ENCODE assay signal across 1 cellular context in the genomic region with DNA sequence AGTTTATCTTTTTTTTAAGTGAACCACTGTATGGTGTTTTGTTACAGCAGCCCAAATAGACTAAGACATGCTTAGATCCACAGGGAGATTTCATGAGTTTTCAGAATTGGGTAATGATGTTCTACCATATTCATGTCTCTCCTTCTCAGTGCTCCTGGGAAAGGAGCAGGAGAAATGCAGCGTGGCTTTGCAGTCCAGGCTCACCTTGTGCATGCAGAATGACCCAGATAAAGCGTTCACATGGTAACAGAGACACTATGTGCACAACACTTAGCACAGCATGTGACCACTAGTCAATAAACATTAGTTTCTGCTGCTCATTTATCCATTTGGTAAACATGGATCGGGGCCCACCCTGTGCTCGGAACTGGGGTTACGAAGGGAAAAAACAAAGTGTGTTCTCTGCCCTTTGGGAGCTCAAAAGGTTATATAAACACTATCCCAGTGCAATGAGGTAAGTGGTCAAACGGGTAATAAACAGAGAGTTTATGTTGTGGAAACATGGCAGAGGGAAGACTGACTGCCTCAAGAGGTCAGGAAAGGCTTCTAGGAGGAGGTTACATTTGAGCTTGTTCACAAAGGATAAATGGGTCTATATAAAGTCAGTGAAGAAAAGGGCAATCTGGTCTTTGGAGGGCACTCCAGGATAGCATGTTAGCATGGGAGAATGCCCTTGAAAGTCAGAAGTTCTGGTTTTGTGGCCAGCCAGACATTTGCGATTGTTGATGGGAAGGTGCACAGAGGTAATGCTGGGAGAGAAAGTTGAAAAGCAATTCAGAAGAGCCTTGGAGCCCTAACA.
TF ChIP-seq lines count a peak whose summit lies in the region.

No MANE protein-coding gene starts in this region.

TF ChIP-seq in HepG2, 621 proteins besides CTCF, POLR2A, EP300 and RAD21 (continued from another document and continues in another):
- no peak for TF ChIP-seq CSRNP2 (CRISPR knock-in tag; conservative IDR thresholded peaks at IDR 0.05; ENCODE audit: low read depth)
- TF ChIP-seq ZMYM4 (CRISPR knock-in tag; IDR thresholded peaks at IDR 0.05) = peak; percentile 89
- peak; percentile 38; the same call in 1 of the 2 replicates for TF ChIP-seq SAP130 (CRISPR knock-in tag; IDR thresholded peaks at IDR 0.05; ENCODE audit: low read depth)
- no peak for TF ChIP-seq ZNF570 (CRISPR knock-in tag; IDR thresholded peaks at IDR 0.05; ENCODE audit: borderline replicate concordance)
- TF ChIP-seq SKIL (CRISPR knock-in tag; IDR thresholded peaks at IDR 0.05; ENCODE audit: borderline replicate concordance) = 0 out of 2 replicates have a peak, but pooled peaks have one; percentile 68
- peak; percentile 45; the same call in 1 of the 3 replicates for TF ChIP-seq MXI1 (IDR thresholded peaks at IDR 0.05; ENCODE audit: borderline replicate concordance, low read depth, low read length)
- no peak for TF ChIP-seq YY1 (IDR thresholded peaks at IDR 0.05; ENCODE audit: insufficient read depth, insufficient replicate concordance, low read depth, low read length)
- no peak for TF ChIP-seq TRIM22 (IDR thresholded peaks at IDR 0.05)
- TF ChIP-seq NR0B2 (CRISPR knock-in tag; IDR thresholded peaks at IDR 0.05) = no peak
- TF ChIP-seq ZNF777 (CRISPR knock-in tag; IDR thresholded peaks at IDR 0.05) = no peak
- 0 out of 4 replicates have a peak, but pooled peaks of 1 of the 2 experiments have one; percentile 23 for TF ChIP-seq KLF16 (CRISPR knock-in tag; IDR thresholded peaks at IDR 0.05)
- TF ChIP-seq FOXA3 (CRISPR knock-in tag; IDR thresholded peaks at IDR 0.05) = peak; percentile 90
- TF ChIP-seq STAT5B (CRISPR knock-in tag; IDR thresholded peaks at IDR 0.05) = no peak
- TF ChIP-seq CEBPG (CRISPR knock-in tag; IDR thresholded peaks at IDR 0.05) = no peak
- TF ChIP-seq TRIM24 (CRISPR knock-in tag; IDR thresholded peaks at IDR 0.05) = no peak
- TF ChIP-seq ZNF143 (CRISPR knock-in tag; IDR thresholded peaks at IDR 0.05) = no peak
- TF ChIP-seq, protein P1, sequence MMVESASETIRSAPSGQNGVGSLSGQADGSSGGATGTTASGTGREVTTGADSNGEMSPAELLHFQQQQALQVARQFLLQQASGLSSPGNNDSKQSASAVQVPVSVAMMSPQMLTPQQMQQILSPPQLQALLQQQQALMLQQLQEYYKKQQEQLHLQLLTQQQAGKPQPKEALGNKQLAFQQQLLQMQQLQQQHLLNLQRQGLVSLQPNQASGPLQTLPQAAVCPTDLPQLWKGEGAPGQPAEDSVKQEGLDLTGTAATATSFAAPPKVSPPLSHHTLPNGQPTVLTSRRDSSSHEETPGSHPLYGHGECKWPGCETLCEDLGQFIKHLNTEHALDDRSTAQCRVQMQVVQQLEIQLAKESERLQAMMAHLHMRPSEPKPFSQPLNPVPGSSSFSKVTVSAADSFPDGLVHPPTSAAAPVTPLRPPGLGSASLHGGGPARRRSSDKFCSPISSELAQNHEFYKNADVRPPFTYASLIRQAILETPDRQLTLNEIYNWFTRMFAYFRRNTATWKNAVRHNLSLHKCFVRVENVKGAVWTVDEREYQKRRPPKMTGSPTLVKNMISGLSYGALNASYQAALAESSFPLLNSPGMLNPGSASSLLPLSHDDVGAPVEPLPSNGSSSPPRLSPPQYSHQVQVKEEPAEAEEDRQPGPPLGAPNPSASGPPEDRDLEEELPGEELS (CRISPR knock-in tag; IDR thresholded peaks at IDR 0.05) = peak; percentile 92
- TF ChIP-seq, protein P2, sequence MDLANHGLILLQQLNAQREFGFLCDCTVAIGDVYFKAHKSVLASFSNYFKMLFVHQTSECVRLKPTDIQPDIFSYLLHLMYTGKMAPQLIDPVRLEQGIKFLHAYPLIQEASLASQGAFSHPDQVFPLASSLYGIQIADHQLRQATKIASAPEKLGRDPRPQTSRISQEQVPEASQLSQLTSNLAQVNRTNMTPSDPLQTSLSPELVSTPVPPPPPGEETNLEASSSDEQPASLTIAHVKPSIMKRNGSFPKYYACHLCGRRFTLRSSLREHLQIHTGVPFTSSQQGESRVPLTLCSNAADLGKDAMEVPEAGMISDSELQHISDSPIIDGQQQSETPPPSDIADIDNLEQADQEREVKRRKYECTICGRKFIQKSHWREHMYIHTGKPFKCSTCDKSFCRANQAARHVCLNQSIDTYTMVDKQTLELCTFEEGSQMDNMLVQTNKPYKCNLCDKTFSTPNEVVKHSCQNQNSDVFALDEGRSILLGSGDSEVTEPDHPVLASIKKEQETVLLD (CRISPR knock-in tag; IDR thresholded peaks at IDR 0.05; ENCODE audit: low read depth) = no peak
- TF ChIP-seq ZNF280D (CRISPR knock-in tag; IDR thresholded peaks at IDR 0.05) = no peak
- no peak for TF ChIP-seq DMAP1 (CRISPR knock-in tag; IDR thresholded peaks at IDR 0.05)
- TF ChIP-seq ZNF34 (CRISPR knock-in tag; IDR thresholded peaks at IDR 0.05; ENCODE audit: borderline replicate concordance) = 0 out of 2 replicates have a peak, but pooled peaks have one; percentile 32
- no peak for TF ChIP-seq ZNF790 (CRISPR knock-in tag; IDR thresholded peaks at IDR 0.05; ENCODE audit: borderline replicate concordance)
- no peak for TF ChIP-seq SATB2 (CRISPR knock-in tag; IDR thresholded peaks at IDR 0.05)
- TF ChIP-seq FOXK1 (CRISPR knock-in tag; IDR thresholded peaks at IDR 0.05; ENCODE audit: borderline replicate concordance, low read depth) = peak; percentile 77
- TF ChIP-seq GPN1 (CRISPR knock-in tag; IDR thresholded peaks at IDR 0.05; ENCODE audit: borderline replicate concordance) = no peak
- no peak for TF ChIP-seq ZNF263 (CRISPR knock-in tag; IDR thresholded peaks at IDR 0.05)
- no peak for TF ChIP-seq ZNF30 (CRISPR knock-in tag; IDR thresholded peaks at IDR 0.05)
- no peak for TF ChIP-seq GTF2F1 (IDR thresholded peaks at IDR 0.05; ENCODE audit: low read length)
- TF ChIP-seq ZNF431 (CRISPR knock-in tag; IDR thresholded peaks at IDR 0.05; ENCODE audit: borderline replicate concordance, low read depth) = no peak
- TF ChIP-seq, protein P3, sequence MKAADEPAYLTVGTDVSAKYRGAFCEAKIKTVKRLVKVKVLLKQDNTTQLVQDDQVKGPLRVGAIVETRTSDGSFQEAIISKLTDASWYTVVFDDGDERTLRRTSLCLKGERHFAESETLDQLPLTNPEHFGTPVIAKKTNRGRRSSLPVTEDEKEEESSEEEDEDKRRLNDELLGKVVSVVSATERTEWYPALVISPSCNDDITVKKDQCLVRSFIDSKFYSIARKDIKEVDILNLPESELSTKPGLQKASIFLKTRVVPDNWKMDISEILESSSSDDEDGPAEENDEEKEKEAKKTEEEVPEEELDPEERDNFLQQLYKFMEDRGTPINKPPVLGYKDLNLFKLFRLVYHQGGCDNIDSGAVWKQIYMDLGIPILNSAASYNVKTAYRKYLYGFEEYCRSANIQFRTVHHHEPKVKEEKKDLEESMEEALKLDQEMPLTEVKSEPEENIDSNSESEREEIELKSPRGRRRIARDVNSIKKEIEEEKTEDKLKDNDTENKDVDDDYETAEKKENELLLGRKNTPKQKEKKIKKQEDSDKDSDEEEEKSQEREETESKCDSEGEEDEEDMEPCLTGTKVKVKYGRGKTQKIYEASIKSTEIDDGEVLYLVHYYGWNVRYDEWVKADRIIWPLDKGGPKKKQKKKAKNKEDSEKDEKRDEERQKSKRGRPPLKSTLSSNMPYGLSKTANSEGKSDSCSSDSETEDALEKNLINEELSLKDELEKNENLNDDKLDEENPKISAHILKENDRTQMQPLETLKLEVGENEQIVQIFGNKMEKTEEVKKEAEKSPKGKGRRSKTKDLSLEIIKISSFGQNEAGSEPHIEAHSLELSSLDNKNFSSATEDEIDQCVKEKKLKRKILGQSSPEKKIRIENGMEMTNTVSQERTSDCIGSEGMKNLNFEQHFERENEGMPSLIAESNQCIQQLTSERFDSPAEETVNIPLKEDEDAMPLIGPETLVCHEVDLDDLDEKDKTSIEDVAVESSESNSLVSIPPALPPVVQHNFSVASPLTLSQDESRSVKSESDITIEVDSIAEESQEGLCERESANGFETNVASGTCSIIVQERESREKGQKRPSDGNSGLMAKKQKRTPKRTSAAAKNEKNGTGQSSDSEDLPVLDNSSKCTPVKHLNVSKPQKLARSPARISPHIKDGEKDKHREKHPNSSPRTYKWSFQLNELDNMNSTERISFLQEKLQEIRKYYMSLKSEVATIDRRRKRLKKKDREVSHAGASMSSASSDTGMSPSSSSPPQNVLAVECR (CRISPR knock-in tag; IDR thresholded peaks at IDR 0.05; ENCODE audit: borderline replicate concordance) = peak; percentile 27; the same call in 1 of the 2 replicates
- TF ChIP-seq ELF4 (CRISPR knock-in tag; IDR thresholded peaks at IDR 0.05; ENCODE audit: borderline replicate concordance) = no peak
